ENCODE assay signal across 11 cellular contexts in genomic region chr7:154072408-154073181, GRCh38. TPM values are rescaled to one million over a fixed set of nuclear protein-coding genes. Genes with fewer than 3 reads are reported as not detected.
"Had no signal": no experiment of that assay in that cellular context is flagged by ENCODE, and none has a peak within 500 bp of the region (broad histone marks: within the 10 kb centered on the region; RNA-seq: fewer than 3 reads in every experiment).

No MANE protein-coding gene starts in this region.

RNA-seq across cellular contexts. Expression of gene DPP6, which starts 20.4 kb away (rescaled TPM):
- total RNA-seq: activated B cell treated with CpG ODN at 0.5 μM for 24 hours; activated CD4-positive, alpha-beta memory T cell treated with anti-CD3 and anti-CD28 coated beads for 36 hours; activated naive CD4-positive, alpha-beta T cell treated with anti-CD3 and anti-CD28 coated beads for 36 hours; activated naive CD4-positive, alpha-beta T cell treated with anti-CD3 and anti-CD28 coated beads, Interleukin-2, amount 50 U/mL, for 72 hours; activated T-cell treated with anti-CD3 and anti-CD28 coated beads, Interleukin-2, amount 50 U/mL, for 4 hours; activated T-helper 1 cell treated with anti-CD3 and anti-CD28 coated beads, Interleukin-12 subunit alpha, Interleukin-12 subunit beta, Interleukin-2, Interleukin-4 antibody, amounts not matched to agents 30 ng/mL and 10 ng/mL and 1 ng/mL, durations not matched to agents 14 hours and 24 hours and 36 hours; bronchial epithelial cell; M059J; NCI-H460; OCI-LY7; PC-9 had no signal
